ENCODE assay signal across 29 cellular contexts in the genomic region with DNA sequence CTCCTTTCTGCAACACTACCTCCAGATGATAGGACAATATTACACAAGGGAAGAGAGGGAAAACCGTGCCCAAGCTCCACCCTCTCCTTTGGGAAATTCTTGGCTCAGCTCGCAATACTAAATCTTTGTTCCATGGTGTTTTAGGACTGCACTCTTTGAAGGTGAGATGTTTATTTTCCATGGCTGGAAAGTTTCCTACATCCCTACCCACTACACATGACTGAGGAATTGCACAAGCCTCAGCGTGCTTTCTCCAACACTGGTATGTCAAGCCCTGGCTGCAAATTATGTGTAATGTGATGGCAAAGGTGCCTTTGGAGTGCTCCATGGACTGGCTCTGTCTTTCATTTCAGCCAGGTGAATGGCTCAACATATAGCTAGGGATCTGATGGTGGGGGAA.
DNase-seq lines count a peak whose midpoint lies in the region; ATAC-seq and TF ChIP-seq lines count a peak whose summit lies in the region.
"Had no signal": no experiment of that assay in that cellular context is flagged by ENCODE, and none has a peak within 500 bp of the region (broad histone marks: within the 10 kb centered on the region; RNA-seq: fewer than 3 reads in every experiment).

No MANE protein-coding gene starts in this region.

- H3K27me3 ChIP-seq in RWPE2 (ENCODE audit: insufficient read depth, poor library complexity, severe bottlenecking) = no peaks in the 10 kb centered on the region
- H3K27me3 ChIP-seq in mesendoderm (ENCODE audit: insufficient read depth, low read length, poor library complexity) = no peaks in the 10 kb centered on the region
- H3K27me3 ChIP-seq in aorta (ENCODE audit: control insufficient read depth in 1 of 2, insufficient read depth in 2 of 2, low read length in 1 of 2) = no peaks in the 10 kb centered on the region
- H3K27me3 ChIP-seq in CD8-positive, alpha-beta T cell (ENCODE audit: insufficient read depth, low read length) = no peaks in the 10 kb centered on the region
- H3K27me3 ChIP-seq: body of pancreas, heart right ventricle, stomach, tibial artery had no signal

- no peaks in the 10 kb centered on the region for H3K79me2 ChIP-seq in mesendoderm (ENCODE audit: control insufficient read depth, insufficient read depth, low read length)

- H3K4me3 Mint-ChIP-seq in CD8-positive, alpha-beta T cell = no peak overlapping the region
- H3K4me3 Mint-ChIP-seq: activated naive CD8-positive, alpha-beta T cell treated with anti-CD3 and anti-CD28 coated beads, Interleukin-2, amount 50 U/mL, for 24 hours; natural killer cell treated with Interleukin-12 subunit alpha and Interleukin-12 subunit beta and Interleukin-15 and Interleukin-18, amount 100 ng/mL, for 72 hours had no signal

- no peak overlapping the region for H3K9ac ChIP-seq in mesendoderm (ENCODE audit: low read length)

- H3K79me1 ChIP-seq in mesendoderm (ENCODE audit: low read length) = no peaks in the 10 kb centered on the region

- H3K4me2 ChIP-seq in mesendoderm (ENCODE audit: low read length) = no peak overlapping the region
- H3K4me2 ChIP-seq: smooth muscle cell had no signal

- no peak overlapping the region for H3K23ac ChIP-seq in mesendoderm (ENCODE audit: low read length)

- peak overlapping the region; percentile 48 for H3K4ac ChIP-seq in mesendoderm (ENCODE audit: low read depth, low read length)

- H2BK120ac ChIP-seq in mesendoderm (ENCODE audit: low read depth, low read length) = peak overlapping the region; percentile 35

- H3K36me3 ChIP-seq in RWPE2 (ENCODE audit: low read depth) (no peaks in the 10 kb centered on the region), mesendoderm (ENCODE audit: control insufficient read depth, insufficient read depth, low read length) (no peaks in the 10 kb centered on the region), aorta (ENCODE audit: control insufficient read depth in 1 of 2, insufficient read depth in 2 of 2, low read length in 1 of 2) (no peaks in the 10 kb centered on the region)
- no peaks in the 10 kb centered on the region for H3K36me3 ChIP-seq in CD8-positive, alpha-beta T cell (ENCODE audit: insufficient read depth, low read length)
- H3K36me3 ChIP-seq: heart right ventricle, stomach, tibial artery had no signal

- POLR2A ChIA-PET in CD8-positive, alpha-beta T cell (lab: Charles Lee) = interaction anchor here (1.0 kb wide), 1 partner anchor 54 kb away, joined by 3 read pairs; no protein-coding TSS in a partner anchor

- no peak for DNase-seq in RWPE2 (ENCODE audit: low spot score)
- DNase-seq in fibroblast of villous mesenchyme (ENCODE audit: low read depth) = peak; percentile 37
- no peak for DNase-seq in mesendoderm
- DNase-seq in aorta = no peak
- DNase-seq in head of caudate nucleus = no peak
- DNase-seq in CD8-positive, alpha-beta T cell = no peak
- DNase-seq: activated CD4-positive, CD25-positive, alpha-beta regulatory T cell treated with anti-CD3 and anti-CD28 coated beads, Interleukin-2, amount 50 U/mL, for 72 hours; activated gamma-delta T cell treated with Interleukin-2 at 50 U/mL for 16 hours; activated naive CD8-positive, alpha-beta T cell treated with anti-CD3 and anti-CD28 coated beads, Interleukin-2, amount 50 U/mL, for 24 hours; body of pancreas; C1 segment of cervical spinal cord; DMS79; GF-D8; heart right ventricle; KG1; left cardiac atrium; midbrain; MM.1S; NCI-H2081; NCI-H446; retina; stimulated activated CD4-positive, alpha-beta T cell treated with anti-CD3 and anti-CD28 coated beads, Interleukin-2, amount 100 ng/mL, for 24 hours; stomach; T-helper 2 cell; tibial artery had no signal

- H3K27ac ChIP-seq in RWPE2 (ENCODE audit: poor library complexity, severe bottlenecking) = no peak overlapping the region
- H3K27ac ChIP-seq in mesendoderm (ENCODE audit: low read depth, low read length) = no peak overlapping the region
- no peak overlapping the region for H3K27ac ChIP-seq in aorta (ENCODE audit: low read depth in 1 of 2, low read length in 2 of 2)
- no peak overlapping the region for H3K27ac ChIP-seq in CD8-positive, alpha-beta T cell (ENCODE audit: low read depth, low read length)
- H3K27ac ChIP-seq: body of pancreas, heart right ventricle, tibial artery had no signal

- peak; percentile 66 for ATAC-seq in RWPE2 (ENCODE audit: low read depth)
- ATAC-seq in aorta (ENCODE audit: low FRiP score) = peak; percentile 33
- ATAC-seq in GM18867 (IDR thresholded peaks at IDR 0.05; ENCODE audit: unreplicated experiment) = no peak
- ATAC-seq in CD8-positive, alpha-beta T cell = no peak
- ATAC-seq: activated naive CD8-positive, alpha-beta T cell treated with anti-CD3 and anti-CD28 coated beads, Interleukin-2, amount 50 U/mL, for 24 hours; body of pancreas; HCT116; heart right ventricle; left cardiac atrium; natural killer cell treated with Interleukin-12 subunit alpha and Interleukin-12 subunit beta and Interleukin-15 and Interleukin-18, amount 100 ng/mL, for 72 hours had no signal

- no peaks in the 10 kb centered on the region for H3K9me3 Mint-ChIP-seq in CD8-positive, alpha-beta T cell
- H3K9me3 Mint-ChIP-seq: activated naive CD8-positive, alpha-beta T cell treated with anti-CD3 and anti-CD28 coated beads, Interleukin-2, amount 50 U/mL, for 24 hours had no signal

- H3K27ac Mint-ChIP-seq in CD8-positive, alpha-beta T cell = no peak overlapping the region
- H3K27ac Mint-ChIP-seq: activated naive CD8-positive, alpha-beta T cell treated with anti-CD3 and anti-CD28 coated beads, Interleukin-2, amount 50 U/mL, for 24 hours; natural killer cell treated with Interleukin-12 subunit alpha and Interleukin-12 subunit beta and Interleukin-15 and Interleukin-18, amount 100 ng/mL, for 72 hours had no signal

- no peaks in the 10 kb centered on the region for H3K4me1 Mint-ChIP-seq in CD8-positive, alpha-beta T cell (ENCODE audit: low read depth)
- H3K4me1 Mint-ChIP-seq: activated naive CD8-positive, alpha-beta T cell treated with anti-CD3 and anti-CD28 coated beads, Interleukin-2, amount 50 U/mL, for 24 hours had no signal

- no peak overlapping the region for H2AK5ac ChIP-seq in mesendoderm (ENCODE audit: low read length)

- no peak overlapping the region for H3K56ac ChIP-seq in mesendoderm (ENCODE audit: low read length)

- no peaks in the 10 kb centered on the region for H3K36me3 Mint-ChIP-seq in CD8-positive, alpha-beta T cell
- H3K36me3 Mint-ChIP-seq: natural killer cell treated with Interleukin-12 subunit alpha and Interleukin-12 subunit beta and Interleukin-15 and Interleukin-18, amount 100 ng/mL, for 72 hours had no signal

- intact Hi-C loops in aorta (cut with DNase I) = no loop called here
- intact Hi-C loops in head of caudate nucleus (cut with DNase I) = no loop called here
- intact Hi-C loops in CD8-positive, alpha-beta T cell (cut with DNase I, micrococcal nuclease) = no loop called here

- TF ChIP-seq CTCF in RWPE2 (IDR thresholded peaks at IDR 0.05; ENCODE audit: poor library complexity, severe bottlenecking) (no peak), fibroblast of villous mesenchyme (IDR thresholded peaks at IDR 0.05; ENCODE audit: insufficient read depth, low read depth, low read length) (no peak)
- TF ChIP-seq CTCF in CD8-positive, alpha-beta T cell (IDR thresholded peaks at IDR 0.05) = no peak

- H3K4me1 ChIP-seq in RWPE2 (ENCODE audit: insufficient read depth, poor library complexity, severe bottlenecking) (no peaks in the 10 kb centered on the region), mesendoderm (ENCODE audit: control insufficient read depth, low read depth, low read length) (peaks cover 11% of the 10 kb centered on the region), aorta (ENCODE audit: control insufficient read depth in 1 of 2, insufficient read depth in 2 of 2, low read length in 2 of 2) (no peaks in the 10 kb centered on the region)
- no peaks in the 10 kb centered on the region for H3K4me1 ChIP-seq in CD8-positive, alpha-beta T cell (ENCODE audit: insufficient read depth, low read length)
- H3K4me1 ChIP-seq: body of pancreas, heart right ventricle, stomach had no signal

- no peak overlapping the region for H3K4me3 ChIP-seq in RWPE2 (ENCODE audit: severe bottlenecking)
- no peak overlapping the region for H3K4me3 ChIP-seq in fibroblast of villous mesenchyme (ENCODE audit: low read depth, low read length)
- no peak overlapping the region for H3K4me3 ChIP-seq in mesendoderm (ENCODE audit: low read length)
- no peak overlapping the region for H3K4me3 ChIP-seq in aorta (ENCODE audit: low read length in 2 of 2)
- no peak overlapping the region for H3K4me3 ChIP-seq in CD8-positive, alpha-beta T cell (ENCODE audit: low read depth, low read length)
- H3K4me3 ChIP-seq: body of pancreas, heart right ventricle, smooth muscle cell, stomach, tibial artery had no signal

- no peaks in the 10 kb centered on the region for H3K9me3 ChIP-seq in RWPE2 (ENCODE audit: severe bottlenecking)
- H3K9me3 ChIP-seq in aorta (ENCODE audit: control insufficient read depth, low read length) = no peaks in the 10 kb centered on the region
- H3K9me3 ChIP-seq in CD8-positive, alpha-beta T cell (ENCODE audit: low read length) = no peaks in the 10 kb centered on the region
- H3K9me3 ChIP-seq: body of pancreas, stomach, tibial artery had no signal

- WGBS in mesendoderm (ENCODE audit: extremely low coverage, insufficient coverage, low lambda C conversion rate) = no CpG with 5 or more reads among the region's 3 CpGs
- 42 to 48% methylated on average over 3 of the region's 3 CpGs for WGBS in aorta, 2 donors

- H2BK15ac ChIP-seq in mesendoderm (replicated peaks; ENCODE audit: low read depth) = no peak overlapping the region

- CTCF ChIA-PET in CD8-positive, alpha-beta T cell (lab: Charles Lee) = interaction anchor here (1.1 kb wide), 1 partner anchor 16 kb away, joined by 3 read pairs; no protein-coding TSS in a partner anchor

- no peak overlapping the region for H4K8ac ChIP-seq in mesendoderm (ENCODE audit: low read depth, low read length)

- H3K18ac ChIP-seq in mesendoderm (ENCODE audit: low read length) = peak overlapping the region; percentile 62

- peak overlapping the region; percentile 6 for H2BK5ac ChIP-seq in mesendoderm (ENCODE audit: low read length)

- no peaks in the 10 kb centered on the region for H3K27me3 Mint-ChIP-seq in CD8-positive, alpha-beta T cell (ENCODE audit: low read depth)

- peak overlapping the region; percentile 24 for H4K5ac ChIP-seq in mesendoderm (ENCODE audit: low read length)

Comparison
In these comparisons a context has a peak if more than half of its experiments do, and no peak if none do; other contexts are left out.
1. ATAC-seq: peak in RWPE2 (single experiment) and aorta (single experiment); none in GM18867 (single experiment) and CD8-positive, alpha-beta T cell (single experiment).